In genomic region chr2:177187631-177188312, GRCh38 we compare ENCODE assay signal across 12 cellular contexts. TPM values are rescaled to one million over a fixed set of nuclear protein-coding genes. Genes with fewer than 3 reads are reported as not detected.
DNase-seq lines count a peak whose midpoint lies in the region; ATAC-seq and TF ChIP-seq lines count a peak whose summit lies in the region.
"Had no signal": no experiment of that assay in that cellular context is flagged by ENCODE, and none has a peak within 500 bp of the region (broad histone marks: within the 10 kb centered on the region; RNA-seq: fewer than 3 reads in every experiment).

No MANE protein-coding gene starts in this region.

- DNase-seq in AG09319 (ENCODE audit: extremely low read depth, low read depth) (peak; percentile 35), HuH-7 (ENCODE audit: low spot score) (peak; percentile 84), astrocyte of the spinal cord (ENCODE audit: low read depth, low spot score) (peak; percentile 57), left kidney (ENCODE audit: low read depth, low spot score) (peak; percentile 91), cerebellar cortex (ENCODE audit: low spot score) (no peak), kidney glomerular epithelial cell (lab: John Stamatoyannopoulos, UW) (no peak)
- DNase-seq in activated CD4-positive, alpha-beta T cell treated with anti-CD3 and anti-CD28 coated beads, Interleukin-2, amount 10 ng/mL, durations not matched to agents 24 days and 14 days, result no peak
- DNase-seq: CD4-positive, CD25-positive, alpha-beta regulatory T cell; glutamatergic neuron; GOT3 had no signal

- no peak overlapping the region for H3K4me3 Mint-ChIP-seq in activated CD4-positive, alpha-beta T cell treated with anti-CD3 and anti-CD28 coated beads, Interleukin-2, amount 10 ng/mL, durations not matched to agents 24 days and 14 days
- H3K4me3 Mint-ChIP-seq: CD4-positive, CD25-positive, alpha-beta regulatory T cell; neural progenitor cell had no signal

- no peak overlapping the region for H3K27ac Mint-ChIP-seq in activated CD4-positive, alpha-beta T cell treated with anti-CD3 and anti-CD28 coated beads, Interleukin-2, amount 10 ng/mL, durations not matched to agents 24 days and 14 days
- H3K27ac Mint-ChIP-seq: CD4-positive, CD25-positive, alpha-beta regulatory T cell; neural progenitor cell had no signal

- intact Hi-C loops in activated CD4-positive, alpha-beta T cell treated with anti-CD3 and anti-CD28 coated beads, Interleukin-2, amount 10 ng/mL, durations not matched to agents 24 days and 14 days (cut with micrococcal nuclease), result no loop called here

- in situ Hi-C loops in astrocyte of the spinal cord (cut with HindIII; ENCODE audit: low sequenced_read_pairs), result no loop called here

- no peak for TF ChIP-seq CTCF in AG09319 (IDR thresholded peaks at IDR 0.05; ENCODE audit: low read depth, low read length)
- no peak for TF ChIP-seq CTCF in astrocyte of the spinal cord (IDR thresholded peaks at IDR 0.05; ENCODE audit: low read depth, low read length)

- no peaks in the 10 kb centered on the region for H3K36me3 Mint-ChIP-seq in activated CD4-positive, alpha-beta T cell treated with anti-CD3 and anti-CD28 coated beads, Interleukin-2, amount 10 ng/mL, durations not matched to agents 24 days and 14 days (ENCODE audit: low read depth)
- H3K36me3 Mint-ChIP-seq: CD4-positive, CD25-positive, alpha-beta regulatory T cell; neural progenitor cell had no signal

- no peak for ATAC-seq in HG03432 (IDR thresholded peaks at IDR 0.05; ENCODE audit: unreplicated experiment)

- no peak overlapping the region for H3K4me3 ChIP-seq in astrocyte of the spinal cord (ENCODE audit: low read depth, low read length)
- H3K4me3 ChIP-seq: neural progenitor cell had no signal

- no peaks in the 10 kb centered on the region for H3K9me3 Mint-ChIP-seq in activated CD4-positive, alpha-beta T cell treated with anti-CD3 and anti-CD28 coated beads, Interleukin-2, amount 10 ng/mL, durations not matched to agents 24 days and 14 days
- H3K9me3 Mint-ChIP-seq: CD4-positive, CD25-positive, alpha-beta regulatory T cell; neural progenitor cell had no signal

- peaks cover 2% of the 10 kb centered on the region for H3K4me1 Mint-ChIP-seq in activated CD4-positive, alpha-beta T cell treated with anti-CD3 and anti-CD28 coated beads, Interleukin-2, amount 10 ng/mL, durations not matched to agents 24 days and 14 days
- H3K4me1 Mint-ChIP-seq: CD4-positive, CD25-positive, alpha-beta regulatory T cell had no signal

- H3K27me3 Mint-ChIP-seq in activated CD4-positive, alpha-beta T cell treated with anti-CD3 and anti-CD28 coated beads, Interleukin-2, amount 10 ng/mL, durations not matched to agents 24 days and 14 days, result peaks cover 14% of the 10 kb centered on the region

RNA-seq across cellular contexts. Expression of gene HNRNPA3, which starts 24.8 kb away (rescaled TPM):
- 333 and 336 TPM in 2 replicates for total RNA-seq in activated CD4-positive, alpha-beta T cell treated with anti-CD3 and anti-CD28 coated beads, Interleukin-2, amount 10 ng/mL, durations not matched to agents 24 days and 14 days

Comparison
In these comparisons a context has a peak if more than half of its experiments do, and no peak if none do; other contexts are left out.
1. DNase-seq: peak in AG09319 (single experiment), HuH-7 (single experiment), astrocyte of the spinal cord (single experiment) and left kidney (single experiment); none in cerebellar cortex (single experiment), kidney glomerular epithelial cell (single experiment) and activated CD4-positive, alpha-beta T cell treated with anti-CD3 and anti-CD28 coated beads, Interleukin-2, amount 10 ng/mL, durations not matched to agents 24 days and 14 days (single experiment).